21 cellular contexts compared by ENCODE assay signal in genomic region chr13:111409413-111409812, GRCh38.
DNase-seq lines count a peak whose midpoint lies in the region; ATAC-seq and TF ChIP-seq lines count a peak whose summit lies in the region.
"Had no signal": no experiment of that assay in that cellular context is flagged by ENCODE, and none has a peak within 500 bp of the region (broad histone marks: within the 10 kb centered on the region; RNA-seq: fewer than 3 reads in every experiment).

No MANE protein-coding gene starts in this region.

- peaks cover 6% of the 10 kb centered on the region for H3K27me3 ChIP-seq in colonic mucosa
- H3K27me3 ChIP-seq: BLaER1 had no signal

- no peak for TF ChIP-seq CTCF in colonic mucosa (IDR thresholded peaks at IDR 0.05)

- DNase-seq in activated effector memory CD4-positive, alpha-beta T cell treated with anti-CD3 and anti-CD28 coated beads, Interleukin-2, amount 50 U/mL, for 16 hours, result peak; percentile 47
- DNase-seq in activated effector memory CD4-positive, alpha-beta T cell treated with Interleukin-2 at 50 U/mL for 16 hours, result no peak
- peak; percentile 52 to 59 for DNase-seq in NCI-H526 (lab: John Stamatoyannopoulos, UW)
- peak; percentile 45 for DNase-seq in mesenteric fat pad (ENCODE audit: low spot score)
- DNase-seq in colonic mucosa, result no peak
- DNase-seq in DMS79 treated with DMSO at 0.1 percent for 48 hours (lab: John Stamatoyannopoulos, UW), result no peak
- DNase-seq: CD4-positive, CD25-positive, alpha-beta regulatory T cell; Karpas-422; NCI-H1092; NCI-H1694 treated with DMSO at 0.1 percent for 48 hours; NCI-H2081; NCI-H2171; NCI-H226; NCI-H524; RPMI8226; SHP77; T-cell had no signal

- H3K36me3 ChIP-seq in colonic mucosa, result no peaks in the 10 kb centered on the region
- H3K36me3 ChIP-seq: BLaER1 had no signal

- no peak for ATAC-seq in HG02623 (IDR thresholded peaks at IDR 0.05; ENCODE audit: unreplicated experiment)
- ATAC-seq: HCT116, HepG2, T-cell had no signal

- H3K9me3 ChIP-seq in colonic mucosa, result no peaks in the 10 kb centered on the region
- H3K9me3 ChIP-seq: BLaER1 had no signal

- no peaks in the 10 kb centered on the region for H3K4me1 ChIP-seq in colonic mucosa
- H3K4me1 ChIP-seq: BLaER1 had no signal

- no peak overlapping the region for H3K4me3 ChIP-seq in colonic mucosa
- H3K4me3 ChIP-seq: BLaER1 had no signal

- no peak overlapping the region for H3K27ac ChIP-seq in colonic mucosa
- H3K27ac ChIP-seq: BLaER1 had no signal

- intact Hi-C loops in colonic mucosa (cut with DNase I), result no loop called here

- H3K9ac ChIP-seq in colonic mucosa (ENCODE audit: low read depth in 2 of 2, low read length in 2 of 2), result no peak overlapping the region
- H3K9ac ChIP-seq: BLaER1 had no signal

Comparison
In these comparisons a context has a peak if more than half of its experiments do, and no peak if none do; other contexts are left out.
1. DNase-seq: peak in activated effector memory CD4-positive, alpha-beta T cell treated with anti-CD3 and anti-CD28 coated beads, Interleukin-2, amount 50 U/mL, for 16 hours (single experiment), NCI-H526 (2 of 2) and mesenteric fat pad (single experiment); none in activated effector memory CD4-positive, alpha-beta T cell treated with Interleukin-2 at 50 U/mL for 16 hours (single experiment), colonic mucosa (single experiment) and DMS79 treated with DMSO at 0.1 percent for 48 hours (single experiment).